ENCODE assay signal across 8 cellular contexts in genomic region chr17:2594657-2595085, GRCh38. TPM values are rescaled to one million over a fixed set of nuclear protein-coding genes. Genes with fewer than 3 reads are reported as not detected.
DNase-seq lines count a peak whose midpoint lies in the region; ATAC-seq, FAIRE-seq and TF ChIP-seq lines count a peak whose summit lies in the region.

No MANE protein-coding gene starts in this region.

- TF ChIP-seq CTCF in AG04449 (IDR thresholded peaks at IDR 0.05; ENCODE audit: insufficient read depth, low read length, missing control alignments) (no peak), HL-60 (IDR thresholded peaks at IDR 0.05; ENCODE audit: insufficient read depth, low read length) (no peak), kidney (IDR thresholded peaks at IDR 0.05; ENCODE audit: borderline replicate concordance, extremely low read depth, insufficient read depth) (no peak)

- peak overlapping the region; percentile 91 for H3K4me3 Mint-ChIP-seq in activated naive CD8-positive, alpha-beta T cell treated with anti-CD3 and anti-CD28 coated beads for 36 hours

- H3K4me3 ChIP-seq in AG04449 (ENCODE audit: low read depth, low read length) = peak overlapping the region; percentile 78
- H3K4me3 ChIP-seq in HL-60 (replicated peaks; ENCODE audit: insufficient read depth, low read length) = peak overlapping the region; percentile 69
- H3K4me3 ChIP-seq in kidney (ENCODE audit: low read length in 2 of 2) = peak overlapping the region; percentile 89 to 98

- no peaks in the 10 kb centered on the region for H3K27me3 Mint-ChIP-seq in activated naive CD8-positive, alpha-beta T cell treated with anti-CD3 and anti-CD28 coated beads for 36 hours

- no peak for ATAC-seq in HG02852 (IDR thresholded peaks at IDR 0.05; ENCODE audit: unreplicated experiment)

- intact Hi-C loops in kidney (cut with DNase I) = no loop called here

- DNase-seq in AG04449 (ENCODE audit: low read depth, low spot score) = no peak
- no peak for DNase-seq in HL-60 (ENCODE audit: low read depth in 1 of 2, low spot score in 1 of 2)
- peak; percentile 21 for DNase-seq in activated naive CD8-positive, alpha-beta T cell treated with anti-CD3 and anti-CD28 coated beads for 36 hours
- DNase-seq in kidney = no peak
- peak; percentile 48 for DNase-seq in superior temporal gyrus (ENCODE audit: extremely low spot score)
- DNase-seq in NCI-H1092 treated with DMSO at 0.1 percent for 48 hours (lab: John Stamatoyannopoulos, UW) = no peak
- DNase-seq in AG08395 (ENCODE audit: low spot score) = no peak

- H3K9ac ChIP-seq in kidney (ENCODE audit: low read length in 2 of 2) = peak overlapping the region; percentile 86 to 97

- POLR2A ChIA-PET in AG04449 (lab: Yijun Ruan, JAX) = no interaction called here

- H3K9me3 Mint-ChIP-seq in activated naive CD8-positive, alpha-beta T cell treated with anti-CD3 and anti-CD28 coated beads for 36 hours = no peaks in the 10 kb centered on the region

- H3K27me3 ChIP-seq in HL-60 (ENCODE audit: insufficient read depth, poor library complexity, severe bottlenecking) = no peaks in the 10 kb centered on the region

- no peaks in the 10 kb centered on the region for H3K9me3 ChIP-seq in kidney (ENCODE audit: control insufficient read depth in 1 of 2, low read length in 2 of 2)

- no peak for FAIRE-seq in kidney (lab: Jason Lieb, UNC)

- H3K27ac Mint-ChIP-seq in activated naive CD8-positive, alpha-beta T cell treated with anti-CD3 and anti-CD28 coated beads for 36 hours = peak overlapping the region; percentile 83

- peaks cover 38% of the 10 kb centered on the region for H3K4me1 Mint-ChIP-seq in activated naive CD8-positive, alpha-beta T cell treated with anti-CD3 and anti-CD28 coated beads for 36 hours

- no peaks in the 10 kb centered on the region for H3K36me3 ChIP-seq in kidney (ENCODE audit: control insufficient read depth in 1 of 2, insufficient read depth in 2 of 2, low read length in 2 of 2)

- H3K36me3 Mint-ChIP-seq in activated naive CD8-positive, alpha-beta T cell treated with anti-CD3 and anti-CD28 coated beads for 36 hours = peaks cover 19% of the 10 kb centered on the region

- H3K27ac ChIP-seq in HL-60 (replicated peaks) (peak overlapping the region; percentile 89), kidney (ENCODE audit: low read depth in 2 of 2, low read length in 2 of 2) (peak overlapping the region; percentile 96 to 98)

- CTCF ChIA-PET in AG04449 (lab: Yijun Ruan, JAX) = no interaction called here

- H3K4me1 ChIP-seq in kidney (ENCODE audit: control insufficient read depth in 1 of 2, insufficient read depth in 1 of 2, low read depth in 1 of 2, low read length in 2 of 2) = peaks cover 0 to 5% of the 10 kb centered on the region in 2 donors

RNA-seq across cellular contexts. Expression of gene PAFAH1B1, which starts 1.2 kb away (rescaled TPM):
- 100 to 1,000 TPM; 137 to 156 TPM for total RNA-seq in activated naive CD8-positive, alpha-beta T cell treated with anti-CD3 and anti-CD28 coated beads for 36 hours
- 125 TPM for total RNA-seq in kidney
- polyA plus RNA-seq in kidney (ENCODE audit: insufficient read depth, low read depth, low replicate concordance) = 46.7 TPM

Comparison
In these comparisons a context has a peak if more than half of its experiments do, and no peak if none do; other contexts are left out.
1. DNase-seq: peak in activated naive CD8-positive, alpha-beta T cell treated with anti-CD3 and anti-CD28 coated beads for 36 hours (single experiment) and superior temporal gyrus (single experiment); none in AG04449 (single experiment), HL-60 (0 of 2), kidney (single experiment), NCI-H1092 treated with DMSO at 0.1 percent for 48 hours (single experiment) and AG08395 (single experiment).
2. Peak in every context shown above with its lines, with median percentiles within 50 percentile points of each other: H3K4me3 ChIP-seq.